21 cellular contexts compared by ENCODE assay signal in genomic region chr4:11098461-11098860, GRCh38.
DNase-seq lines count a peak whose midpoint lies in the region; ATAC-seq lines count a peak whose summit lies in the region.
"Had no signal": no experiment of that assay in that cellular context is flagged by ENCODE, and none has a peak within 500 bp of the region (broad histone marks: within the 10 kb centered on the region; RNA-seq: fewer than 3 reads in every experiment).

No MANE protein-coding gene starts in this region.

- peaks cover 57 to 73% (median 63%) of the 10 kb centered on the region in 3 donors for H3K4me1 Mint-ChIP-seq in naive B cell

- ATAC-seq in GM18511 (IDR thresholded peaks at IDR 0.05; ENCODE audit: unreplicated experiment) (peak; percentile 30), GM21526 (IDR thresholded peaks at IDR 0.05; ENCODE audit: low FRiP score, unreplicated experiment) (peak; percentile 45), HG03565 (IDR thresholded peaks at IDR 0.05; ENCODE audit: unreplicated experiment) (peak; percentile 32), naive B cell (ENCODE audit: low read depth in 2 of 2) (peak; percentile 55 to 60), HG02884 (IDR thresholded peaks at IDR 0.05; ENCODE audit: unreplicated experiment) (no peak)
- ATAC-seq in activated naive CD4-positive, alpha-beta T cell treated with anti-CD3 and anti-CD28 coated beads, Interleukin-2, amount 50 U/mL, for 72 hours = no peak
- ATAC-seq: foreskin keratinocyte, right cardiac atrium had no signal

- H3K36me3 Mint-ChIP-seq in naive B cell = peaks cover 9 to 10% of the 10 kb centered on the region in 2 donors
- peaks cover 0 to 4% of the 10 kb centered on the region in 2 donors for H3K36me3 Mint-ChIP-seq in activated naive CD4-positive, alpha-beta T cell treated with anti-CD3 and anti-CD28 coated beads, Interleukin-2, amount 50 U/mL, for 72 hours

- peak; percentile 60 for DNase-seq in naive B cell
- DNase-seq in occipital lobe (lab: John Stamatoyannopoulos, UW) = no peak
- DNase-seq in activated naive CD4-positive, alpha-beta T cell treated with anti-CD3 and anti-CD28 coated beads, Interleukin-2, amount 50 U/mL, for 72 hours (ENCODE audit: low spot score in 2 of 2) = no peak
- DNase-seq: activated CD4-positive, alpha-beta T cell treated with anti-CD3 and anti-CD28 coated beads, Interleukin-2, amount 10 ng/mL, durations not matched to agents 7 days and 5 days; activated CD8-positive, alpha-beta memory T cell treated with anti-CD3 and anti-CD28 coated beads, Interleukin-2, amount 50 U/mL, for 48 hours; activated effector memory CD4-positive, alpha-beta T cell treated with anti-CD3 and anti-CD28 coated beads, Interleukin-2, amount 50 U/mL, for 16 hours; amygdala; dorsolateral prefrontal cortex; foreskin keratinocyte; HCEC 1CT; hypothalamus; NCI-H1092 treated with DMSO at 0.1 percent for 48 hours; NCI-H2081; NCI-H510A treated with DMSO at 0.1 percent for 48 hours; nucleus accumbens; right cardiac atrium; stimulated activated CD4-positive, alpha-beta T cell treated with anti-CD3 and anti-CD28 coated beads, Interleukin-15, amount 100 ng/mL, for 24 hours had no signal

- peaks cover 0 to 36% (median 16%) of the 10 kb centered on the region in 7 donors for H3K9me3 Mint-ChIP-seq in naive B cell
- H3K9me3 Mint-ChIP-seq in activated naive CD4-positive, alpha-beta T cell treated with anti-CD3 and anti-CD28 coated beads, Interleukin-2, amount 50 U/mL, for 72 hours = no peaks in the 10 kb centered on the region
- H3K9me3 Mint-ChIP-seq: activated CD4-positive, alpha-beta T cell treated with anti-CD3 and anti-CD28 coated beads, Interleukin-2, amount 10 ng/mL, durations not matched to agents 7 days and 5 days had no signal

- peak overlapping the region; percentile 81 to 98 (median 89) for H3K27ac Mint-ChIP-seq in naive B cell
- H3K27ac Mint-ChIP-seq in activated naive CD4-positive, alpha-beta T cell treated with anti-CD3 and anti-CD28 coated beads, Interleukin-2, amount 50 U/mL, for 72 hours = no peak overlapping the region
- H3K27ac Mint-ChIP-seq: activated CD4-positive, alpha-beta T cell treated with anti-CD3 and anti-CD28 coated beads, Interleukin-2, amount 10 ng/mL, durations not matched to agents 7 days and 5 days had no signal

- no peaks in the 10 kb centered on the region for H3K27me3 Mint-ChIP-seq in naive B cell
- H3K27me3 Mint-ChIP-seq: activated CD4-positive, alpha-beta T cell treated with anti-CD3 and anti-CD28 coated beads, Interleukin-2, amount 10 ng/mL, durations not matched to agents 7 days and 5 days had no signal

- peak overlapping the region; percentile 73 to 87 (median 79) for H3K4me3 Mint-ChIP-seq in naive B cell
- H3K4me3 Mint-ChIP-seq: activated CD4-positive, alpha-beta T cell treated with anti-CD3 and anti-CD28 coated beads, Interleukin-2, amount 10 ng/mL, durations not matched to agents 7 days and 5 days had no signal

Comparison
In these comparisons a context has a peak if more than half of its experiments do, and no peak if none do; other contexts are left out.
1. ATAC-seq: peak in GM18511 (single experiment), GM21526 (single experiment), HG03565 (single experiment) and naive B cell (2 of 2); none in HG02884 (single experiment) and activated naive CD4-positive, alpha-beta T cell treated with anti-CD3 and anti-CD28 coated beads, Interleukin-2, amount 50 U/mL, for 72 hours (0 of 2).
2. H3K27ac Mint-ChIP-seq: peak in naive B cell (6 of 6); none in activated naive CD4-positive, alpha-beta T cell treated with anti-CD3 and anti-CD28 coated beads, Interleukin-2, amount 50 U/mL, for 72 hours (0 of 2).